ENCODE assay signal across 8 cellular contexts in genomic region chr11:93895106-93895862, GRCh38. TPM values are rescaled to one million over a fixed set of nuclear protein-coding genes. Genes with fewer than 3 reads are reported as not detected.
A peak's percentile ranks its signal among the peaks of the same experiment; 100 is the strongest.
DNase-seq lines count a peak whose midpoint lies in the region; ATAC-seq, FAIRE-seq and TF ChIP-seq lines count a peak whose summit lies in the region.

No MANE protein-coding gene starts in this region.

- H3K9ac ChIP-seq in HCT116 (ENCODE audit: low read length) (no peak overlapping the region), K562 (ENCODE audit: insufficient read depth in 1 of 2, low read depth in 2 of 2, low read length in 2 of 2) (no peak overlapping the region)

- intact Hi-C loops in HCT116 (cut with micrococcal nuclease) (loop anchor here (1.0 to 10.0 kb wide), 4 partner anchors 287 to 609 kb away; no protein-coding TSS in a partner anchor), K562 (cut with micrococcal nuclease) (loop anchor here (1.0 to 10.0 kb wide), 3 partner anchors 430 to 1000 kb away; no protein-coding TSS in a partner anchor)

- peak; percentile 85 for FAIRE-seq in K562 (lab: Jason Lieb, UNC)

- no peaks in the 10 kb centered on the region for H4K20me1 ChIP-seq in HCT116 (ENCODE audit: insufficient read depth)
- no peaks in the 10 kb centered on the region for H4K20me1 ChIP-seq in K562 (replicated peaks; ENCODE audit: control insufficient read depth, insufficient read depth, low read length)

- H3K36me3 ChIP-seq in HCT116 (ENCODE audit: control insufficient read depth in 1 of 2, insufficient read depth in 2 of 2, low read length in 2 of 2) (no peaks in the 10 kb centered on the region), K562 (ENCODE audit: control insufficient read depth, insufficient read depth, low read length) (no peaks in the 10 kb centered on the region)

- CTCF ChIA-PET in HCT116 (lab: Charles Lee) = interaction anchor here (0.7 to 2.1 kb wide), 41 partner anchors 8 to 1894 kb away, joined by 3 to 54 read pairs (median 4); partner anchors contain the start of genes ANKRD49, FAM76B, MED17 and MRE11
- CTCF ChIA-PET in K562 (lab: Yijun Ruan, JAX; ENCODE audit: low intra/inter-chr PET ratio) = interaction anchor here (0.6 to 1.8 kb wide), 4 partner anchors 13 to 702 kb away, joined by 3 to 13 read pairs (median 4); no protein-coding TSS in a partner anchor

- H3K9me2 ChIP-seq in HCT116 (ENCODE audit: insufficient read depth) = no peaks in the 10 kb centered on the region

- RAD21 ChIA-PET in HCT116 (lab: Charles Lee; ENCODE audit: low non-redundant PET in 1 of 2, low total read pairs in 2 of 2, uncharacterized antibody in 2 of 2, unreplicated experiment in 2 of 2) = interaction anchor here (1.1 to 1.8 kb wide), 3 partner anchors 288 to 610 kb away, joined by 4 to 13 read pairs (median 8); no protein-coding TSS in a partner anchor

- H3K9me3 ChIP-seq in HCT116 (ENCODE audit: control insufficient read depth in 1 of 2, insufficient read depth in 1 of 2, low read depth in 1 of 2, low read length in 2 of 2) (no peaks in the 10 kb centered on the region), K562 (replicated peaks; ENCODE audit: control insufficient read depth, insufficient read depth, low read depth, low read length) (no peaks in the 10 kb centered on the region)

- TF ChIP-seq CTCF in HCT116 (IDR thresholded peaks at IDR 0.05 in 2 of 3, conservative IDR thresholded peaks at IDR 0.05 in 1 of 3; ENCODE audit: borderline replicate concordance in 1 of 3, insufficient read depth in 1 of 3, low read depth in 2 of 3, low read length in 2 of 3) = peak; percentile 59 to 79 (median 65); a peak in 5 of 6 replicates
- TF ChIP-seq CTCF in K562 (IDR thresholded peaks at IDR 0.05 in 2 of 3, conservative IDR thresholded peaks at IDR 0.05 in 1 of 3; ENCODE audit: insufficient read depth in 2 of 3, low read depth in 1 of 3, low read length in 3 of 3) = peak; percentile 66 to 88 (median 78)

- 0 out of 2 replicates have a peak, but pooled peaks cover 6% of the 10 kb centered on the region for H3K27me3 ChIP-seq in HCT116 (ENCODE audit: insufficient read depth, low read length)
- H3K27me3 ChIP-seq in K562 (ENCODE audit: control insufficient read depth in 2 of 2, insufficient read depth in 2 of 2, low read length in 2 of 2) = peaks cover 4 to 15% of the 10 kb centered on the region in 2 experiments; a peak in 4 of 5 replicates

- POLR2A ChIA-PET in HCT116 (lab: Charles Lee) (interaction anchor here (0.7 to 1.1 kb wide), 2 partner anchors 233 to 602 kb away, joined by 3 read pairs; partner anchors contain the start of gene PANX1), K562 (lab: Yijun Ruan, JAX) (interaction anchor here (0.7 kb wide), 2 partner anchors 19 to 240 kb away, joined by 3 to 4 read pairs; no protein-coding TSS in a partner anchor)

- BruUV-seq in HCT116 (replicated peaks; lab: Mats Ljungman, UMichigan) = no TSS peak
- BruUV-seq in K562 (replicated peaks; lab: Mats Ljungman, UMichigan) = no TSS peak

- DNase-seq in NCI-H1436 (lab: John Stamatoyannopoulos, UW) = peak; percentile 63
- no peak for DNase-seq in NCI-H1436 treated with DMSO at 0.1 percent for 48 hours (lab: John Stamatoyannopoulos, UW)
- DNase-seq in HCT116 (ENCODE audit: low read depth, low spot score) = peak; percentile 59
- peak; percentile 26 for DNase-seq in NCI-H2227 (lab: John Stamatoyannopoulos, UW; ENCODE audit: unreplicated experiment)
- DNase-seq in K562 (ENCODE audit: extremely low read depth in 1 of 4, low spot score in 3 of 4) = peak; percentile 41 to 67 (median 46)
- DNase-seq in iPS-NIHi7 (ENCODE audit: extremely low spot score) = peak; percentile 61
- peak; percentile 57 for DNase-seq in stromal cell of bone marrow (ENCODE audit: low read depth)
- no peak for DNase-seq in activated CD4-positive, CD25-positive, alpha-beta regulatory T cell treated with anti-CD3 and anti-CD28 coated beads, Interleukin-2, amount 50 U/mL, for 72 hours

- H3K27ac ChIP-seq in HCT116 (ENCODE audit: low read depth, low read length) = no peak overlapping the region
- H3K27ac ChIP-seq in K562 (ENCODE audit: extremely low read depth, low read depth, low read length) = no peak overlapping the region

- in situ Hi-C loops in K562 (cut with MboI) = loop anchor here (10.0 kb wide), 2 partner anchors 520 to 610 kb away; no protein-coding TSS in a partner anchor

- no peak overlapping the region for H3K4me2 ChIP-seq in HCT116 (ENCODE audit: low read length)
- no peak overlapping the region for H3K4me2 ChIP-seq in K562 (ENCODE audit: insufficient read depth, low read length)

- no peaks in the 10 kb centered on the region for H3K4me1 ChIP-seq in HCT116 (ENCODE audit: control insufficient read depth in 1 of 2, insufficient read depth in 2 of 2, low read length in 2 of 2)
- no peaks in the 10 kb centered on the region for H3K4me1 ChIP-seq in K562 (replicated peaks in 1 of 2; ENCODE audit: control insufficient read depth in 2 of 2, insufficient read depth in 2 of 2, low read length in 2 of 2)

- TF ChIP-seq POLR2A in HCT116 (IDR thresholded peaks at IDR 0.05; ENCODE audit: borderline replicate concordance, extremely low read depth, insufficient read depth, insufficient read length) (no peak), K562 (conservative IDR thresholded peaks at IDR 0.05) (no peak)

- no peaks in the 10 kb centered on the region for H3K79me2 ChIP-seq in HCT116 (ENCODE audit: insufficient read depth, low read length)
- H3K79me2 ChIP-seq in K562 (ENCODE audit: control insufficient read depth, insufficient read depth, low read length) = no peaks in the 10 kb centered on the region

- ATAC-seq in HCT116 = peak; percentile 98
- peak; percentile 90 for ATAC-seq in K562

- H3K4me3 ChIP-seq in HCT116 (replicated peaks in 1 of 2; ENCODE audit: low read depth in 1 of 2, low read length in 2 of 2) (no peak overlapping the region), K562 (no peak overlapping the region)

- no peak overlapping the region for H2AFZ ChIP-seq in HCT116 (ENCODE audit: low read depth, low read length, poor library complexity, severe bottlenecking)
- H2AFZ ChIP-seq in K562 (ENCODE audit: low read depth, low read length) = no peak overlapping the region

- WGBS in K562 (ENCODE audit: insufficient coverage, low coverage, missing lambda C conversion rate) = 1% methylated on average over 5 of the region's 5 CpGs

- H3K9me1 ChIP-seq in K562 (ENCODE audit: control insufficient read depth, insufficient read depth, low read length) = no peaks in the 10 kb centered on the region

- peak; percentile 90 for TF ChIP-seq RAD21 in HCT116 (IDR thresholded peaks at IDR 0.05; ENCODE audit: low read depth)
- peak; percentile 93 to 95 for TF ChIP-seq RAD21 in K562 (CRISPR knock-in tag; conservative IDR thresholded peaks at IDR 0.05 in 1 of 2, IDR thresholded peaks at IDR 0.05 in 1 of 2)

- no peak for TF ChIP-seq EP300 in K562 (IDR thresholded peaks at IDR 0.05; ENCODE audit: low read length)

TF ChIP-seq in HCT116, 20 proteins besides CTCF, POLR2A, EP300 and RAD21 (continues in another document):
- TF ChIP-seq FOSL1 (IDR thresholded peaks at IDR 0.05; ENCODE audit: low read depth) = no peak
- no peak for TF ChIP-seq ZNF274 (IDR thresholded peaks at IDR 0.05; ENCODE audit: low read depth, low read length)

TF ChIP-seq in K562, 482 proteins besides CTCF, POLR2A, EP300 and RAD21 (continues in another document):
- 0 out of 2 replicates have a peak, but pooled peaks have one; percentile 25 for TF ChIP-seq ELF2 (CRISPR knock-in tag; IDR thresholded peaks at IDR 0.05)
- no peak for TF ChIP-seq HNRNPUL1 (IDR thresholded peaks at IDR 0.05; ENCODE audit: low read length)
- no peak for TF ChIP-seq CEBPB (tag; IDR thresholded peaks at IDR 0.05)
- TF ChIP-seq RCOR1 (IDR thresholded peaks at IDR 0.05; ENCODE audit: borderline replicate concordance in 1 of 2, low read depth in 2 of 2, low read length in 2 of 2) = 0 out of 4 replicates have a peak, but pooled peaks of 1 of the 2 experiments have one; percentile 15
- TF ChIP-seq SAP30 (IDR thresholded peaks at IDR 0.05; ENCODE audit: borderline replicate concordance, insufficient read depth, low read depth, low read length, poor library complexity, severe bottlenecking) = no peak
- TF ChIP-seq, protein P1, sequence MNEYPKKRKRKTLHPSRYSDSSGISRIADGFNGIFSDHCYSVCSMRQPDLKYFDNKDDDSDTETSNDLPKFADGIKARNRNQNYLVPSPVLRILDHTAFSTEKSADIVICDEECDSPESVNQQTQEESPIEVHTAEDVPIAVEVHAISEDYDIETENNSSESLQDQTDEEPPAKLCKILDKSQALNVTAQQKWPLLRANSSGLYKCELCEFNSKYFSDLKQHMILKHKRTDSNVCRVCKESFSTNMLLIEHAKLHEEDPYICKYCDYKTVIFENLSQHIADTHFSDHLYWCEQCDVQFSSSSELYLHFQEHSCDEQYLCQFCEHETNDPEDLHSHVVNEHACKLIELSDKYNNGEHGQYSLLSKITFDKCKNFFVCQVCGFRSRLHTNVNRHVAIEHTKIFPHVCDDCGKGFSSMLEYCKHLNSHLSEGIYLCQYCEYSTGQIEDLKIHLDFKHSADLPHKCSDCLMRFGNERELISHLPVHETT (CRISPR knock-in tag; conservative IDR thresholded peaks at IDR 0.05 in 1 of 2, IDR thresholded peaks at IDR 0.05 in 1 of 2) = no peak
- TF ChIP-seq STAG1 (CRISPR knock-in tag; IDR thresholded peaks at IDR 0.05; ENCODE audit: borderline replicate concordance) = peak; percentile 58; the same call in 1 of the 2 replicates
- TF ChIP-seq MECOM (CRISPR knock-in tag; IDR thresholded peaks at IDR 0.05) = no peak
- TF ChIP-seq SMAD4 (CRISPR knock-in tag; conservative IDR thresholded peaks at IDR 0.05) = peak; percentile 90

RNA-seq across cellular contexts. Expression of gene VSTM5, which starts 44.9 kb away (rescaled TPM):
- total RNA-seq in HCT116 (2021; ENCODE audit: unreplicated experiment) = not detected
- polyA plus RNA-seq in HCT116 (2012) = 0.02 and 0.04 TPM in 2 replicates
- not detected in 2 replicates for total RNA-seq in K562 (2011; cell fraction: chromatin; rRNA removed; ENCODE audit: low replicate concordance)
- total RNA-seq in K562 (2011; cell fraction: nucleolus; rRNA removed) = not detected in 2 replicates
- total RNA-seq in K562 (2011; cell fraction: nucleoplasm; rRNA removed) = not detected in 2 replicates
- not detected in 2 replicates for total RNA-seq in K562 (2014; rRNA removed)
- not detected in 2 replicates for total RNA-seq in K562 (2014; rRNA removed; fragmentation: Illumina TruSeq; extraction: Trizol)
- total RNA-seq in K562 (2015; rRNA removed; fragmentation: Illumina TruSeq; extraction: Trizol) = not detected in 2 replicates
- total RNA-seq in K562 (2021) = not detected in 2 replicates
- not detected in 2 replicates for polyA plus RNA-seq in K562 (2011; rRNA removed)
- not detected in 2 replicates for polyA plus RNA-seq in K562 (2011; cell fraction: cytosol; rRNA removed)
- not detected in 2 replicates for polyA plus RNA-seq in K562 (2011; cell fraction: nucleus; rRNA removed)
- 0.03 TPM in 1 of 2 replicates, not detected in the other for polyA plus RNA-seq in K562 (2012)
- not detected in 2 replicates for polyA plus RNA-seq in K562 (2014; fragmentation: Illumina TruSeq; extraction: Trizol)
- polyA plus RNA-seq in K562 (2014; fragmentation: Nextera tagmentation; extraction: Ambion mirVana) = under 1 TPM in 1 of 2 experiments, not detected in 1; 0.01 TPM
- not detected in 2 replicates for polyA plus RNA-seq in K562 (2014; rRNA removed)
- polyA minus RNA-seq in K562 (2011; rRNA and poly(A)+ RNA removed) = not detected in 2 replicates
- polyA minus RNA-seq in K562 (2011; cell fraction: cytosol; rRNA and poly(A)+ RNA removed) = not detected in 2 replicates
- not detected in 2 replicates for polyA minus RNA-seq in K562 (2011; cell fraction: nucleus; rRNA and poly(A)+ RNA removed)

Comparison
In these comparisons a context has a peak if more than half of its experiments do, and no peak if none do; other contexts are left out.
1. DNase-seq: peak in NCI-H1436 (single experiment), HCT116 (single experiment), NCI-H2227 (single experiment), K562 (4 of 4), iPS-NIHi7 (single experiment) and stromal cell of bone marrow (single experiment); none in NCI-H1436 treated with DMSO at 0.1 percent for 48 hours (single experiment) and activated CD4-positive, CD25-positive, alpha-beta regulatory T cell treated with anti-CD3 and anti-CD28 coated beads, Interleukin-2, amount 50 U/mL, for 72 hours (single experiment).